Comparison of ENCODE assay signal across 17 cellular contexts in genomic region chr6:34598725-34599124, GRCh38. TPM values are rescaled to one million over a fixed set of nuclear protein-coding genes. Genes with fewer than 3 reads are reported as not detected.
DNase-seq lines count a peak whose midpoint lies in the region; ATAC-seq and TF ChIP-seq lines count a peak whose summit lies in the region.
"Had no signal": no experiment of that assay in that cellular context is flagged by ENCODE, and none has a peak within 500 bp of the region (broad histone marks: within the 10 kb centered on the region; RNA-seq: fewer than 3 reads in every experiment).

No MANE protein-coding gene starts in this region.

- no peak for ATAC-seq in CD8-positive, alpha-beta T cell
- peak; percentile 62 for ATAC-seq in left ventricle myocardium superior
- ATAC-seq in GM18867 (IDR thresholded peaks at IDR 0.05; ENCODE audit: unreplicated experiment), result no peak

- no peaks in the 10 kb centered on the region for H3K27me3 Mint-ChIP-seq in CD8-positive, alpha-beta T cell (ENCODE audit: low read depth)
- H3K27me3 Mint-ChIP-seq: activated CD4-positive, alpha-beta memory T cell treated with anti-CD3 and anti-CD28 coated beads, Interleukin-2, amount 10 ng/mL, durations not matched to agents 7 days and 5 days; memory B cell had no signal

- no peaks in the 10 kb centered on the region for H3K36me3 ChIP-seq in CD8-positive, alpha-beta T cell (ENCODE audit: insufficient read depth, low read length)
- H3K36me3 ChIP-seq in skeletal muscle satellite cell (ENCODE audit: insufficient read depth, low read length), result peaks cover 3% of the 10 kb centered on the region

- H3K4me3 Mint-ChIP-seq in CD8-positive, alpha-beta T cell, result no peak overlapping the region
- H3K4me3 Mint-ChIP-seq: activated CD4-positive, alpha-beta memory T cell treated with anti-CD3 and anti-CD28 coated beads, Interleukin-2, amount 10 ng/mL, durations not matched to agents 7 days and 5 days; memory B cell had no signal

- no peaks in the 10 kb centered on the region for H3K27me3 ChIP-seq in CD8-positive, alpha-beta T cell (ENCODE audit: insufficient read depth, low read length)
- no peaks in the 10 kb centered on the region for H3K27me3 ChIP-seq in skeletal muscle satellite cell (ENCODE audit: control insufficient read depth, insufficient read depth, low read length)

- H3K4me1 ChIP-seq in CD8-positive, alpha-beta T cell (ENCODE audit: insufficient read depth, low read length), result peaks cover 3% of the 10 kb centered on the region
- peaks cover 43% of the 10 kb centered on the region for H3K4me1 ChIP-seq in skeletal muscle satellite cell (ENCODE audit: control insufficient read depth, insufficient read depth, low read length)

- intact Hi-C loops in CD8-positive, alpha-beta T cell (cut with DNase I, micrococcal nuclease), result no loop called here
- intact Hi-C loops in left ventricle myocardium superior (cut with micrococcal nuclease), result no loop called here

- peak overlapping the region; percentile 52 for H3K4me2 ChIP-seq in skeletal muscle satellite cell (ENCODE audit: low read length)

- no peak overlapping the region for H3K4me3 ChIP-seq in CD8-positive, alpha-beta T cell (ENCODE audit: low read depth, low read length)
- H3K4me3 ChIP-seq in skeletal muscle satellite cell (ENCODE audit: low read length), result no peak overlapping the region

- no peak overlapping the region for H3K9ac ChIP-seq in skeletal muscle satellite cell (ENCODE audit: low read depth, low read length)

- peaks cover 58% of the 10 kb centered on the region for H3K4me1 Mint-ChIP-seq in CD8-positive, alpha-beta T cell (ENCODE audit: low read depth)

- DNase-seq in CD8-positive, alpha-beta T cell, result no peak
- peak; percentile 92 for DNase-seq in cerebellar cortex (ENCODE audit: low spot score)
- DNase-seq in left ventricle myocardium superior, result peak; percentile 43
- DNase-seq in RKO (ENCODE audit: low spot score), result no peak
- no peak for DNase-seq in NOMO-1 treated with DMSO at 0.1 percent for 48 hours (lab: John Stamatoyannopoulos, UW; ENCODE audit: unreplicated experiment)
- DNase-seq in activated CD4-positive, alpha-beta T cell treated with anti-CD3 and anti-CD28 coated beads for 4 hours, result no peak
- DNase-seq: activated CD4-positive, alpha-beta memory T cell treated with anti-CD3 and anti-CD28 coated beads, Interleukin-2, amount 10 ng/mL, durations not matched to agents 7 days and 5 days; activated effector memory CD4-positive, alpha-beta T cell treated with anti-CD3 and anti-CD28 coated beads, Interleukin-2, amount 50 U/mL, for 16 hours; DMS79; NCI-H2107; SHP77 treated with DMSO at 0.1 percent for 48 hours; trophoblast cell had no signal

- H3K9me3 ChIP-seq in CD8-positive, alpha-beta T cell (ENCODE audit: low read length), result no peaks in the 10 kb centered on the region
- no peaks in the 10 kb centered on the region for H3K9me3 ChIP-seq in skeletal muscle satellite cell (replicated peaks; ENCODE audit: low read length)

- POLR2A ChIA-PET in CD8-positive, alpha-beta T cell (lab: Charles Lee), result no interaction called here

- TF ChIP-seq CTCF in CD8-positive, alpha-beta T cell (IDR thresholded peaks at IDR 0.05), result no peak

- H3K36me3 Mint-ChIP-seq in CD8-positive, alpha-beta T cell, result peaks cover 56% of the 10 kb centered on the region

- H3K27ac Mint-ChIP-seq in CD8-positive, alpha-beta T cell, result peak overlapping the region; percentile 10
- H3K27ac Mint-ChIP-seq: activated CD4-positive, alpha-beta memory T cell treated with anti-CD3 and anti-CD28 coated beads, Interleukin-2, amount 10 ng/mL, durations not matched to agents 7 days and 5 days had no signal

- CTCF ChIA-PET in CD8-positive, alpha-beta T cell (lab: Charles Lee), result interaction anchor here (1.4 kb wide), 1 partner anchor 11 kb away, joined by 4 read pairs; no protein-coding TSS in a partner anchor

- no peaks in the 10 kb centered on the region for H3K9me3 Mint-ChIP-seq in CD8-positive, alpha-beta T cell
- H3K9me3 Mint-ChIP-seq: activated CD4-positive, alpha-beta memory T cell treated with anti-CD3 and anti-CD28 coated beads, Interleukin-2, amount 10 ng/mL, durations not matched to agents 7 days and 5 days; memory B cell had no signal

- no peak overlapping the region for H3K27ac ChIP-seq in CD8-positive, alpha-beta T cell (ENCODE audit: low read depth, low read length)
- H3K27ac ChIP-seq: epithelial cell of prostate had no signal

RNA-seq across cellular contexts. Expression of gene SPDEF, which starts 42.6 kb away (rescaled TPM):
- total RNA-seq in CD8-positive, alpha-beta T cell, result under 1 TPM; 0.22 to 0.43 TPM
- not detected for total RNA-seq in left ventricle myocardium superior
- total RNA-seq in skeletal muscle satellite cell (2012; rRNA removed), result not detected in 2 replicates
- total RNA-seq: activated CD4-positive, alpha-beta memory T cell treated with anti-CD3 and anti-CD28 coated beads, Interleukin-2, amount 10 ng/mL, durations not matched to agents 7 days and 5 days; M059J had no signal

Comparison
In these comparisons a context has a peak if more than half of its experiments do, and no peak if none do; other contexts are left out.
1. DNase-seq: peak in cerebellar cortex (single experiment) and left ventricle myocardium superior (single experiment); none in CD8-positive, alpha-beta T cell (0 of 7), RKO (single experiment), NOMO-1 treated with DMSO at 0.1 percent for 48 hours (single experiment) and activated CD4-positive, alpha-beta T cell treated with anti-CD3 and anti-CD28 coated beads for 4 hours (0 of 2).